Comparison of ENCODE assay signal across 1 cellular context in genomic region chr20:35541783-35542662, GRCh38.
TF ChIP-seq lines count a peak whose summit lies in the region.

Gene ERGIC3 (plus strand): TSS chr20:35542078. CDS start chr20:35542098, 20 bp downstream.

TF ChIP-seq in K562, 482 proteins besides CTCF, POLR2A, EP300 and RAD21 (continued from another document and continues in another):
- TF ChIP-seq CCNT2 (IDR thresholded peaks at IDR 0.05; ENCODE audit: borderline replicate concordance, extremely low read depth, insufficient read length, low read depth, low read length) (peak; percentile 39), POLR3A (IDR thresholded peaks at IDR 0.05; ENCODE audit: borderline replicate concordance, extremely low read depth, insufficient read depth, insufficient read length) (no peak), ZNF764 (CRISPR knock-in tag; IDR thresholded peaks at IDR 0.05; ENCODE audit: low read depth) (peak; percentile 70; the same call in 1 of the 2 replicates), KLF10 (CRISPR knock-in tag; IDR thresholded peaks at IDR 0.05) (no peak), ZNF217 (CRISPR knock-in tag; IDR thresholded peaks at IDR 0.05) (no peak), EHMT2 (IDR thresholded peaks at IDR 0.05) (no peak), OTX1 (CRISPR knock-in tag; IDR thresholded peaks at IDR 0.05) (no peak), DIDO1 (tag; IDR thresholded peaks at IDR 0.05; ENCODE audit: low read depth) (no peak; the same call in 1 of the 2 replicates), ZNF766 (CRISPR knock-in tag; conservative IDR thresholded peaks at IDR 0.05) (no peak), XRCC5 (IDR thresholded peaks at IDR 0.05; ENCODE audit: low read depth, low read length) (no peak), KLF6 (CRISPR knock-in tag; IDR thresholded peaks at IDR 0.05; ENCODE audit: borderline replicate concordance) (peak; percentile 56; the same call in 1 of the 2 replicates), TGIF2 (CRISPR knock-in tag; IDR thresholded peaks at IDR 0.05) (no peak), USF1 (CRISPR knock-in tag; IDR thresholded peaks at IDR 0.05) (no peak), ESRRB (CRISPR knock-in tag; IDR thresholded peaks at IDR 0.05; ENCODE audit: borderline replicate concordance) (no peak), ZNF121 (CRISPR knock-in tag; conservative IDR thresholded peaks at IDR 0.05) (no peak), LARP7 (IDR thresholded peaks at IDR 0.05) (no peak), IRF2 (CRISPR knock-in tag; IDR thresholded peaks at IDR 0.05) (no peak), RAD51 (IDR thresholded peaks at IDR 0.05; ENCODE audit: borderline replicate concordance, low read depth) (no peak), ZNF347 (CRISPR knock-in tag; IDR thresholded peaks at IDR 0.05; ENCODE audit: low read depth) (no peak), PTBP1 (IDR thresholded peaks at IDR 0.05; ENCODE audit: low read depth, low read length) (no peak), MIER1 (IDR thresholded peaks at IDR 0.05; ENCODE audit: low read depth) (no peak), ATF1 (CRISPR knock-in tag; IDR thresholded peaks at IDR 0.05) (no peak), ATF1 (tag; IDR thresholded peaks at IDR 0.05) (peak; percentile 67), IRF1 (CRISPR knock-in tag; IDR thresholded peaks at IDR 0.05; ENCODE audit: borderline replicate concordance) (no peak), ZNF133 (CRISPR knock-in tag; IDR thresholded peaks at IDR 0.05) (no peak), ZBTB2 (IDR thresholded peaks at IDR 0.05) (peak; percentile 95), NR2F6 (CRISPR knock-in tag; IDR thresholded peaks at IDR 0.05) (no peak), MEF2D (tag; conservative IDR thresholded peaks at IDR 0.05; ENCODE audit: low read depth) (no peak), SRSF1 (IDR thresholded peaks at IDR 0.05; ENCODE audit: low read depth, low read length) (no peak), CBFA2T2 (conservative IDR thresholded peaks at IDR 0.05) (no peak), ETS1 (conservative IDR thresholded peaks at IDR 0.05; ENCODE audit: control insufficient read depth, low read depth, low read length) (peak; percentile 80), ZNF507 (tag; conservative IDR thresholded peaks at IDR 0.05) (no peak), CGGBP1 (CRISPR knock-in tag; IDR thresholded peaks at IDR 0.05) (no peak), BCOR (IDR thresholded peaks at IDR 0.05) (no peak), ELF4 (CRISPR knock-in tag; IDR thresholded peaks at IDR 0.05) (0 out of 2 replicates have a peak, but pooled peaks have one; percentile 7), EWSR1 (IDR thresholded peaks at IDR 0.05; ENCODE audit: borderline replicate concordance, low read depth, partially characterized antibody) (no peak), LEF1 (IDR thresholded peaks at IDR 0.05) (no peak), LCOR (CRISPR knock-in tag; IDR thresholded peaks at IDR 0.05) (peak; percentile 51; the same call in 1 of the 2 replicates), SMARCA5 (IDR thresholded peaks at IDR 0.05) (no peak), IRF9 (tag; IDR thresholded peaks at IDR 0.05) (no peak), HINFP (tag; conservative IDR thresholded peaks at IDR 0.05; ENCODE audit: low read depth) (no peak), ZBED1 (IDR thresholded peaks at IDR 0.05) (no peak), HES1 (IDR thresholded peaks at IDR 0.05; ENCODE audit: low read depth) (no peak), ZNF444 (CRISPR knock-in tag; IDR thresholded peaks at IDR 0.05) (no peak), RREB1 (CRISPR knock-in tag; IDR thresholded peaks at IDR 0.05) (no peak), ZNF655 (CRISPR knock-in tag; IDR thresholded peaks at IDR 0.05) (no peak), ERF (CRISPR knock-in tag; IDR thresholded peaks at IDR 0.05) (no peak), ETV5 (CRISPR knock-in tag; IDR thresholded peaks at IDR 0.05; ENCODE audit: low read depth) (peak; percentile 20; the same call in 1 of the 2 replicates), ZBTB43 (CRISPR knock-in tag; IDR thresholded peaks at IDR 0.05) (no peak), ZBTB5 (IDR thresholded peaks at IDR 0.05) (no peak), SRSF3 (IDR thresholded peaks at IDR 0.05; ENCODE audit: insufficient read depth, low read length) (no peak), FOXA1 (IDR thresholded peaks at IDR 0.05; ENCODE audit: borderline replicate concordance) (no peak), ZKSCAN1 (IDR thresholded peaks at IDR 0.05; ENCODE audit: low read depth, low read length) (no peak)
